ENCODE assay signal across 8 cellular contexts in genomic region chr5:78569441-78569840, GRCh38.
DNase-seq lines count a peak whose midpoint lies in the region; ATAC-seq and TF ChIP-seq lines count a peak whose summit lies in the region.

No MANE protein-coding gene starts in this region.

- ATAC-seq in activated CD8-positive, alpha-beta memory T cell treated with anti-CD3 and anti-CD28 coated beads, Interleukin-2, amount 10 ng/mL, durations not matched to agents 7 days and 5 days: no peak
- ATAC-seq in GM18873 (IDR thresholded peaks at IDR 0.05; ENCODE audit: low FRiP score, unreplicated experiment): no peak

- H3K27ac ChIP-seq in epithelial cell of prostate: no peak overlapping the region

- TF ChIP-seq CTCF in osteocyte (IDR thresholded peaks at IDR 0.05): no peak

- H3K36me3 Mint-ChIP-seq in osteocyte (ENCODE audit: unreplicated experiment): peaks cover 17% of the 10 kb centered on the region
- no peaks in the 10 kb centered on the region for H3K36me3 Mint-ChIP-seq in activated CD8-positive, alpha-beta memory T cell treated with anti-CD3 and anti-CD28 coated beads, Interleukin-2, amount 10 ng/mL, durations not matched to agents 7 days and 5 days

- peak overlapping the region; percentile 68 for H3K27ac Mint-ChIP-seq in osteocyte (ENCODE audit: unreplicated experiment)
- no peak overlapping the region for H3K27ac Mint-ChIP-seq in activated CD8-positive, alpha-beta memory T cell treated with anti-CD3 and anti-CD28 coated beads, Interleukin-2, amount 10 ng/mL, durations not matched to agents 7 days and 5 days

- CTCF ChIA-PET in activated CD8-positive, alpha-beta memory T cell treated with anti-CD3 and anti-CD28 coated beads, Interleukin-2, amount 10 ng/mL, durations not matched to agents 7 days and 5 days (lab: Charles Lee): no interaction called here

- DNase-seq in EL: peak; percentile 22
- peak; percentile 47 to 83 for DNase-seq in NCI-H524 (lab: John Stamatoyannopoulos, UW)
- DNase-seq in epithelial cell of prostate (ENCODE audit: low read depth, low spot score): peak; percentile 8
- DNase-seq in osteocyte (ENCODE audit: extremely low spot score, unreplicated experiment): peak; percentile 89
- DNase-seq in SIG-M5 treated with dmso at 0.1 percent for 504 hours (lab: John Stamatoyannopoulos, UW; ENCODE audit: unreplicated experiment): no peak
- DNase-seq in activated CD8-positive, alpha-beta memory T cell treated with anti-CD3 and anti-CD28 coated beads, Interleukin-2, amount 10 ng/mL, durations not matched to agents 7 days and 5 days: no peak
- DNase-seq in activated CD8-positive, alpha-beta memory T cell treated with anti-CD3 and anti-CD28 coated beads for 24 hours: no peak

- H3K4me1 Mint-ChIP-seq in osteocyte (ENCODE audit: unreplicated experiment): peaks cover 72% of the 10 kb centered on the region
- H3K4me1 Mint-ChIP-seq in activated CD8-positive, alpha-beta memory T cell treated with anti-CD3 and anti-CD28 coated beads, Interleukin-2, amount 10 ng/mL, durations not matched to agents 7 days and 5 days: peaks cover 3% of the 10 kb centered on the region

- H3K27me3 Mint-ChIP-seq in osteocyte (ENCODE audit: unreplicated experiment): no peaks in the 10 kb centered on the region
- H3K27me3 Mint-ChIP-seq in activated CD8-positive, alpha-beta memory T cell treated with anti-CD3 and anti-CD28 coated beads, Interleukin-2, amount 10 ng/mL, durations not matched to agents 7 days and 5 days: peaks cover 34% of the 10 kb centered on the region

- H3K9me3 Mint-ChIP-seq in osteocyte (ENCODE audit: unreplicated experiment): no peaks in the 10 kb centered on the region
- H3K9me3 Mint-ChIP-seq in activated CD8-positive, alpha-beta memory T cell treated with anti-CD3 and anti-CD28 coated beads, Interleukin-2, amount 10 ng/mL, durations not matched to agents 7 days and 5 days (ENCODE audit: low read depth): no peaks in the 10 kb centered on the region

- no peak overlapping the region for H3K4me3 Mint-ChIP-seq in osteocyte (ENCODE audit: unreplicated experiment)
- no peak overlapping the region for H3K4me3 Mint-ChIP-seq in activated CD8-positive, alpha-beta memory T cell treated with anti-CD3 and anti-CD28 coated beads, Interleukin-2, amount 10 ng/mL, durations not matched to agents 7 days and 5 days

Comparison
In these comparisons a context has a peak if more than half of its experiments do, and no peak if none do; other contexts are left out.
1. DNase-seq: peak in EL (single experiment), NCI-H524 (2 of 2), epithelial cell of prostate (single experiment) and osteocyte (single experiment); none in SIG-M5 treated with dmso at 0.1 percent for 504 hours (single experiment), activated CD8-positive, alpha-beta memory T cell treated with anti-CD3 and anti-CD28 coated beads, Interleukin-2, amount 10 ng/mL, durations not matched to agents 7 days and 5 days (single experiment) and activated CD8-positive, alpha-beta memory T cell treated with anti-CD3 and anti-CD28 coated beads for 24 hours (single experiment).